Comparison of ENCODE assay signal across 9 cellular contexts in genomic region chr16:68980695-68981315, GRCh38.
"Had no signal": no experiment of that assay in that cellular context is flagged by ENCODE, and none has a peak within 500 bp of the region (broad histone marks: within the 10 kb centered on the region; RNA-seq: fewer than 3 reads in every experiment).

No MANE protein-coding gene starts in this region.

- DNase-seq: GM23248, GOT3, H7, HFFc6, KBM-7 had no signal

- H3K4me1 ChIP-seq: HAP-1 had no signal

- H3K4me3 ChIP-seq: GM23248, HAP-1 had no signal

- H3K27ac ChIP-seq: GM23248, HL-60 had no signal

- H3K9me3 ChIP-seq: HAP-1 had no signal

- H3K36me3 ChIP-seq: HAP-1 had no signal

- ATAC-seq: HCT116, HepG2 had no signal

- H3K9ac ChIP-seq: GM23248 had no signal

- H2AFZ ChIP-seq: GM23248 had no signal
